Comparison of ENCODE assay signal across 17 cellular contexts in the genomic region with DNA sequence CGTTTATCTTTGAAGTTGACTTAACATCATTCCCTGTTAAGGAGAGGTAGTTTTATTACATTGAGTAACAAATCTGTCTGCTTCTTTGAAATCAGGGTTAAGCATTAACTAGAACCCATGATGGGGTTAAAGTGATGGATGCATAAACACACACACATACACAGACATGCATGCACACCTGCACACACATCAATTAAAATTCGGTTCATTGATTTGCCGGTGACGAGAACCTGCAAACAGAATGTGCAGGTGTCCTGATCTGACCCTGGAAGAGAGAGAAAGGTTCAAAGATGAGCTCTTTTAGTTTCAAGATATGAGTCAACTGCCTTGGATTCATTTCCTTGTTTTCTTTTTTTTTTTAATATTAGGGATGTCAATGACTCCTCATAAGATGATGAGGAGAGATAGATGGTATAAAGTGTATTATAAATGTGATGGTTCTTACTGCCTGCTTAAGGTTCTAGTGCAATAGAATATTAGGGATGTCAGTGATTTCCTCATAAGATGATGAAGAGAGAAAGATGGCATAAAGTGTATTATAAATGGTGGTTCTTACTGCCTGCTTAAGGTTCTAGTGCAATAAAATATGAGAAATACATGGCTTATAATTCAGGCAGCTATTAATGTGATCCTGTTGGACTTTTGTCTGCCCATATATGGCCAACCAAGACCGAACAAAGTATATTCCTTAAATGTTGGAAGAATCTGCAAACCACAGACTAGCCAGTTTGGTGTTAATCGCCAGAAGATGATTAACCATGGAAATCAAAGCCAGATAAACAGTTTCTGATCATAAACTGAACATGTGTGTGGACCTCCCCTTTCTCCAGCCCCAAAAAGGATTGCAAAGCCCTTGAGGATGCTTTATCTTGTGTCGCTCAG. TPM values are rescaled to one million over a fixed set of nuclear protein-coding genes. Genes with fewer than 3 reads are reported as not detected.
DNase-seq lines count a peak whose midpoint lies in the region; ATAC-seq, FAIRE-seq and TF ChIP-seq lines count a peak whose summit lies in the region.
"Had no signal": no experiment of that assay in that cellular context is flagged by ENCODE, and none has a peak within 500 bp of the region (broad histone marks: within the 10 kb centered on the region; RNA-seq: fewer than 3 reads in every experiment).

No MANE protein-coding gene starts in this region.

- H3K4me3 ChIP-seq in astrocyte (ENCODE audit: insufficient read depth, low read depth, low read length) (no peak overlapping the region), hepatocyte (no peak overlapping the region), skeletal muscle tissue (ENCODE audit: low read length in 3 of 3) (peak overlapping the region; percentile 45 to 65 (median 50))
- H3K4me3 ChIP-seq: BLaER1 treated with 17β-estradiol and CSF1 and Interleukin-3, amounts not matched to agents 10 nM and 100 nM; neural progenitor cell; right lobe of liver had no signal

- peak overlapping the region; percentile 27 for H3K27ac Mint-ChIP-seq in astrocyte (ENCODE audit: unreplicated experiment)
- H3K27ac Mint-ChIP-seq: activated CD4-positive, alpha-beta memory T cell treated with anti-CD3 and anti-CD28 coated beads for 36 hours; H9; memory B cell; neural progenitor cell had no signal

- H3K36me3 ChIP-seq in astrocyte (ENCODE audit: insufficient read depth, low read length) (no peaks in the 10 kb centered on the region), hepatocyte (replicated peaks; ENCODE audit: insufficient read depth, low read depth) (no peaks in the 10 kb centered on the region), skeletal muscle tissue (ENCODE audit: control insufficient read depth in 3 of 3, insufficient read depth in 3 of 3, low read length in 3 of 3) (no peaks in the 10 kb centered on the region)
- H3K36me3 ChIP-seq: BLaER1 treated with 17β-estradiol and CSF1 and Interleukin-3, amounts not matched to agents 10 nM and 100 nM; neural progenitor cell; right lobe of liver had no signal

- no peaks in the 10 kb centered on the region for H3K9me2 ChIP-seq in hepatocyte (replicated peaks; ENCODE audit: insufficient read depth)

- H4K20me1 ChIP-seq in astrocyte (ENCODE audit: insufficient read depth, low read length) (no peaks in the 10 kb centered on the region), hepatocyte (ENCODE audit: insufficient read depth, poor library complexity, severe bottlenecking) (no peaks in the 10 kb centered on the region)
- H4K20me1 ChIP-seq: BLaER1 treated with 17β-estradiol and CSF1 and Interleukin-3, amounts not matched to agents 10 nM and 100 nM had no signal

- H3K9me3 ChIP-seq in astrocyte (ENCODE audit: insufficient read depth, low read depth, low read length): no peaks in the 10 kb centered on the region
- no peaks in the 10 kb centered on the region for H3K9me3 ChIP-seq in hepatocyte (ENCODE audit: low read depth)
- no peaks in the 10 kb centered on the region for H3K9me3 ChIP-seq in skeletal muscle tissue (ENCODE audit: control insufficient read depth in 3 of 3, low read length in 3 of 3)
- H3K9me3 ChIP-seq: right lobe of liver had no signal

- H3K9ac ChIP-seq in astrocyte (ENCODE audit: low read length) (no peak overlapping the region), skeletal muscle tissue (ENCODE audit: low read depth in 1 of 3, low read length in 3 of 3) (peak overlapping the region in 1 of 3 donors; percentile 10)
- H3K9ac ChIP-seq: BLaER1 treated with 17β-estradiol and CSF1 and Interleukin-3, amounts not matched to agents 10 nM and 100 nM; neural progenitor cell had no signal

- no peak for ATAC-seq in HG03469 (IDR thresholded peaks at IDR 0.05; ENCODE audit: unreplicated experiment)
- no peak for ATAC-seq in HG03565 (IDR thresholded peaks at IDR 0.05; ENCODE audit: unreplicated experiment)
- ATAC-seq in HG02981 (IDR thresholded peaks at IDR 0.05; ENCODE audit: unreplicated experiment): no peak

- WGBS in hepatocyte (ENCODE audit: low lambda C conversion rate, missing lambda C conversion rate): 59% methylated on average over 7 of the region's 7 CpGs

- H3K9me3 Mint-ChIP-seq in astrocyte (ENCODE audit: unreplicated experiment): peaks cover 11% of the 10 kb centered on the region
- H3K9me3 Mint-ChIP-seq: activated CD4-positive, alpha-beta memory T cell treated with anti-CD3 and anti-CD28 coated beads for 36 hours; H9; neural progenitor cell had no signal

- H3K27me3 ChIP-seq in astrocyte (ENCODE audit: insufficient read depth, low read length) (no peaks in the 10 kb centered on the region), hepatocyte (no peaks in the 10 kb centered on the region), skeletal muscle tissue (ENCODE audit: control insufficient read depth in 3 of 3, insufficient read depth in 3 of 3, low read length in 3 of 3) (no peaks in the 10 kb centered on the region)
- H3K27me3 ChIP-seq: BLaER1 treated with 17β-estradiol and CSF1 and Interleukin-3, amounts not matched to agents 10 nM and 100 nM; neural progenitor cell; right lobe of liver had no signal

- peaks cover 16% of the 10 kb centered on the region for H3K4me1 Mint-ChIP-seq in astrocyte (ENCODE audit: low read depth, unreplicated experiment)
- H3K4me1 Mint-ChIP-seq: memory B cell, neural progenitor cell had no signal

- no peak for FAIRE-seq in astrocyte (lab: Jason Lieb, UNC)

- no peaks in the 10 kb centered on the region for H3K79me2 ChIP-seq in astrocyte (ENCODE audit: insufficient read depth, low read length)
- no peaks in the 10 kb centered on the region for H3K79me2 ChIP-seq in hepatocyte

- peaks cover 22% of the 10 kb centered on the region for H3K4me1 ChIP-seq in astrocyte (ENCODE audit: insufficient read depth, low read length)
- peaks cover 19% of the 10 kb centered on the region for H3K4me1 ChIP-seq in hepatocyte (ENCODE audit: insufficient read depth)
- H3K4me1 ChIP-seq in skeletal muscle tissue (ENCODE audit: control insufficient read depth in 3 of 3, insufficient read depth in 3 of 3, low read length in 3 of 3): peaks cover 6 to 7% (median 6%) of the 10 kb centered on the region in 3 donors
- H3K4me1 ChIP-seq: neural progenitor cell, right lobe of liver had no signal

- H3K27ac ChIP-seq in astrocyte (ENCODE audit: low read depth, low read length) (peak overlapping the region; percentile 26), hepatocyte (peak overlapping the region; percentile 59), skeletal muscle tissue (ENCODE audit: low read depth, low read length) (peak overlapping the region; percentile 30)
- H3K27ac ChIP-seq: BLaER1 treated with 17β-estradiol and CSF1 and Interleukin-3, amounts not matched to agents 10 nM and 100 nM; neural progenitor cell; right lobe of liver had no signal

- no peak overlapping the region for H3K4me3 Mint-ChIP-seq in astrocyte (ENCODE audit: unreplicated experiment)
- H3K4me3 Mint-ChIP-seq: activated CD4-positive, alpha-beta memory T cell treated with anti-CD3 and anti-CD28 coated beads for 36 hours; H9; memory B cell; neural progenitor cell had no signal

- DNase-seq in GM03348 (ENCODE audit: low spot score) (peak; percentile 51), astrocyte (ENCODE audit: low read depth) (peak; percentile 67), hepatocyte (ENCODE audit: low spot score) (peak; percentile 33), UCSD-AML1 (lab: John Stamatoyannopoulos, UW; ENCODE audit: unreplicated experiment) (no peak)
- DNase-seq: activated CD4-positive, alpha-beta memory T cell treated with anti-CD3 and anti-CD28 coated beads for 36 hours; cortex of kidney; NCI-H1105 treated with DMSO at 0.1 percent for 48 hours; SIG-M5 had no signal

- H2AFZ ChIP-seq in astrocyte (ENCODE audit: low read depth, low read length) (no peak overlapping the region), hepatocyte (no peak overlapping the region)
- H2AFZ ChIP-seq: neural progenitor cell had no signal

- no peaks in the 10 kb centered on the region for H3K27me3 Mint-ChIP-seq in astrocyte (ENCODE audit: low read depth, unreplicated experiment)
- H3K27me3 Mint-ChIP-seq: activated CD4-positive, alpha-beta memory T cell treated with anti-CD3 and anti-CD28 coated beads for 36 hours had no signal

- no peaks in the 10 kb centered on the region for H3K36me3 Mint-ChIP-seq in astrocyte (ENCODE audit: low read depth, unreplicated experiment)
- H3K36me3 Mint-ChIP-seq: neural progenitor cell had no signal

- H3K4me2 ChIP-seq in astrocyte (ENCODE audit: low read length) (peak overlapping the region; percentile 80), hepatocyte (no peak overlapping the region)
- H3K4me2 ChIP-seq: neural progenitor cell had no signal

- TF ChIP-seq CTCF in astrocyte (IDR thresholded peaks at IDR 0.05; ENCODE audit: insufficient read depth, low read depth, low read length) (no peak), hepatocyte (IDR thresholded peaks at IDR 0.05; ENCODE audit: poor library complexity) (no peak)

RNA-seq across cellular contexts. Expression of a gene that starts 14.1 kb away (rescaled TPM):
- total RNA-seq in astrocyte (436 and 448 TPM in 2 replicates), hepatocyte (329 and 362 TPM in 2 replicates), skeletal muscle tissue (122 TPM)
- 565 and 637 TPM in 2 replicates for polyA plus RNA-seq in hepatocyte

Comparison
In these comparisons a context has a peak if more than half of its experiments do, and no peak if none do; other contexts are left out.
1. H3K4me3 ChIP-seq: peak in skeletal muscle tissue (3 of 3); none in astrocyte (single experiment) and hepatocyte (single experiment).
2. Peak in every context shown above with its lines, with median percentiles within 50 percentile points of each other: H3K27ac ChIP-seq.